Comparison of ENCODE assay signal across 2 cellular contexts in the genomic region with DNA sequence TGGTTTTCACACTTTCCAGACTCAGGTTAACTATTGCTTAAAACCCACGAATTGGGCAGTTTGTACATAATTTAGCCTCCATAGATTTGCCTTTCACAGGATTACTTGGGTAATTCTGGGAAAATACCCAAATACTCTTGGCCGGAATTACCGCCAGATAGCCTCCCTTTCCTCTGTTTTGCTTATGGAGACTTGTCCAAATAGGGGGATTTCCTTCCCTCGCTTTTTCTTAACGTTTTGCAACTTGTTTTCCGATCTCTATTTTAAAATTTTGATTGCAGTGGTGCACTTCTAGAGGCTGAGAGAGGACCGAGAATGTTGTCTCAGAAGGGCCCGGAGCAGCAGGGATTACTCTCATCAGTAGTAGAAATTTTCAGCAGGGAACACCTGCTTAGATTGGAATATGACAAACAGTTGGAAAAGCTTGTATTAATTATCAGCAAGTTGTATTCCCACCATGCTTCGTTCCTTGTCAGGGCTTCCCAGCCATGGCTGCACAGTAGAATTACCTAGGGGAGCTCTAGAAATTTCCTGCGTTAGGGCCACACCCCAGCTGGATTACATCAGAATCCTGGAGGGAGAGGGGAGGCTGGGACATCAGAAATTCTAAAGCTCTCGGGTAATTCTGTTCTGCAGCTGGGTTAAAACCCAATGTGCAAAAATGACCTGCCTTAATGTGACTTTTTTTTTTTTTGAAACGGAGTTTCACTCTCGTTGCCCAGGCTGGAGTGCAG.
TF ChIP-seq lines count a peak whose summit lies in the region.

No MANE protein-coding gene starts in this region.

TF ChIP-seq in GM23338, 12 proteins besides CTCF, POLR2A, EP300 and RAD21 (continues in another document):
- TF ChIP-seq EZH2phosphoT487 (IDR thresholded peaks at IDR 0.05; ENCODE audit: unreplicated experiment) (no peak), JUNB (IDR thresholded peaks at IDR 0.05; ENCODE audit: unreplicated experiment) (no peak), CREB1 (CRISPR knock-in tag; IDR thresholded peaks at IDR 0.05; ENCODE audit: low read depth) (no peak), STAT1 (IDR thresholded peaks at IDR 0.05; ENCODE audit: unreplicated experiment) (no peak), ZNF331 (CRISPR knock-in tag; IDR thresholded peaks at IDR 0.05; ENCODE audit: low read depth) (no peak), NANOG (IDR thresholded peaks at IDR 0.05; ENCODE audit: borderline replicate concordance) (no peak), POLR2AphosphoS5 (IDR thresholded peaks at IDR 0.05; ENCODE audit: low read depth) (no peak)
- TF ChIP-seq, protein P1, sequence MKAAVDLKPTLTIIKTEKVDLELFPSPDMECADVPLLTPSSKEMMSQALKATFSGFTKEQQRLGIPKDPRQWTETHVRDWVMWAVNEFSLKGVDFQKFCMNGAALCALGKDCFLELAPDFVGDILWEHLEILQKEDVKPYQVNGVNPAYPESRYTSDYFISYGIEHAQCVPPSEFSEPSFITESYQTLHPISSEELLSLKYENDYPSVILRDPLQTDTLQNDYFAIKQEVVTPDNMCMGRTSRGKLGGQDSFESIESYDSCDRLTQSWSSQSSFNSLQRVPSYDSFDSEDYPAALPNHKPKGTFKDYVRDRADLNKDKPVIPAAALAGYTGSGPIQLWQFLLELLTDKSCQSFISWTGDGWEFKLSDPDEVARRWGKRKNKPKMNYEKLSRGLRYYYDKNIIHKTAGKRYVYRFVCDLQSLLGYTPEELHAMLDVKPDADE (IDR thresholded peaks at IDR 0.05), result no peak
- TF ChIP-seq, protein P2, sequence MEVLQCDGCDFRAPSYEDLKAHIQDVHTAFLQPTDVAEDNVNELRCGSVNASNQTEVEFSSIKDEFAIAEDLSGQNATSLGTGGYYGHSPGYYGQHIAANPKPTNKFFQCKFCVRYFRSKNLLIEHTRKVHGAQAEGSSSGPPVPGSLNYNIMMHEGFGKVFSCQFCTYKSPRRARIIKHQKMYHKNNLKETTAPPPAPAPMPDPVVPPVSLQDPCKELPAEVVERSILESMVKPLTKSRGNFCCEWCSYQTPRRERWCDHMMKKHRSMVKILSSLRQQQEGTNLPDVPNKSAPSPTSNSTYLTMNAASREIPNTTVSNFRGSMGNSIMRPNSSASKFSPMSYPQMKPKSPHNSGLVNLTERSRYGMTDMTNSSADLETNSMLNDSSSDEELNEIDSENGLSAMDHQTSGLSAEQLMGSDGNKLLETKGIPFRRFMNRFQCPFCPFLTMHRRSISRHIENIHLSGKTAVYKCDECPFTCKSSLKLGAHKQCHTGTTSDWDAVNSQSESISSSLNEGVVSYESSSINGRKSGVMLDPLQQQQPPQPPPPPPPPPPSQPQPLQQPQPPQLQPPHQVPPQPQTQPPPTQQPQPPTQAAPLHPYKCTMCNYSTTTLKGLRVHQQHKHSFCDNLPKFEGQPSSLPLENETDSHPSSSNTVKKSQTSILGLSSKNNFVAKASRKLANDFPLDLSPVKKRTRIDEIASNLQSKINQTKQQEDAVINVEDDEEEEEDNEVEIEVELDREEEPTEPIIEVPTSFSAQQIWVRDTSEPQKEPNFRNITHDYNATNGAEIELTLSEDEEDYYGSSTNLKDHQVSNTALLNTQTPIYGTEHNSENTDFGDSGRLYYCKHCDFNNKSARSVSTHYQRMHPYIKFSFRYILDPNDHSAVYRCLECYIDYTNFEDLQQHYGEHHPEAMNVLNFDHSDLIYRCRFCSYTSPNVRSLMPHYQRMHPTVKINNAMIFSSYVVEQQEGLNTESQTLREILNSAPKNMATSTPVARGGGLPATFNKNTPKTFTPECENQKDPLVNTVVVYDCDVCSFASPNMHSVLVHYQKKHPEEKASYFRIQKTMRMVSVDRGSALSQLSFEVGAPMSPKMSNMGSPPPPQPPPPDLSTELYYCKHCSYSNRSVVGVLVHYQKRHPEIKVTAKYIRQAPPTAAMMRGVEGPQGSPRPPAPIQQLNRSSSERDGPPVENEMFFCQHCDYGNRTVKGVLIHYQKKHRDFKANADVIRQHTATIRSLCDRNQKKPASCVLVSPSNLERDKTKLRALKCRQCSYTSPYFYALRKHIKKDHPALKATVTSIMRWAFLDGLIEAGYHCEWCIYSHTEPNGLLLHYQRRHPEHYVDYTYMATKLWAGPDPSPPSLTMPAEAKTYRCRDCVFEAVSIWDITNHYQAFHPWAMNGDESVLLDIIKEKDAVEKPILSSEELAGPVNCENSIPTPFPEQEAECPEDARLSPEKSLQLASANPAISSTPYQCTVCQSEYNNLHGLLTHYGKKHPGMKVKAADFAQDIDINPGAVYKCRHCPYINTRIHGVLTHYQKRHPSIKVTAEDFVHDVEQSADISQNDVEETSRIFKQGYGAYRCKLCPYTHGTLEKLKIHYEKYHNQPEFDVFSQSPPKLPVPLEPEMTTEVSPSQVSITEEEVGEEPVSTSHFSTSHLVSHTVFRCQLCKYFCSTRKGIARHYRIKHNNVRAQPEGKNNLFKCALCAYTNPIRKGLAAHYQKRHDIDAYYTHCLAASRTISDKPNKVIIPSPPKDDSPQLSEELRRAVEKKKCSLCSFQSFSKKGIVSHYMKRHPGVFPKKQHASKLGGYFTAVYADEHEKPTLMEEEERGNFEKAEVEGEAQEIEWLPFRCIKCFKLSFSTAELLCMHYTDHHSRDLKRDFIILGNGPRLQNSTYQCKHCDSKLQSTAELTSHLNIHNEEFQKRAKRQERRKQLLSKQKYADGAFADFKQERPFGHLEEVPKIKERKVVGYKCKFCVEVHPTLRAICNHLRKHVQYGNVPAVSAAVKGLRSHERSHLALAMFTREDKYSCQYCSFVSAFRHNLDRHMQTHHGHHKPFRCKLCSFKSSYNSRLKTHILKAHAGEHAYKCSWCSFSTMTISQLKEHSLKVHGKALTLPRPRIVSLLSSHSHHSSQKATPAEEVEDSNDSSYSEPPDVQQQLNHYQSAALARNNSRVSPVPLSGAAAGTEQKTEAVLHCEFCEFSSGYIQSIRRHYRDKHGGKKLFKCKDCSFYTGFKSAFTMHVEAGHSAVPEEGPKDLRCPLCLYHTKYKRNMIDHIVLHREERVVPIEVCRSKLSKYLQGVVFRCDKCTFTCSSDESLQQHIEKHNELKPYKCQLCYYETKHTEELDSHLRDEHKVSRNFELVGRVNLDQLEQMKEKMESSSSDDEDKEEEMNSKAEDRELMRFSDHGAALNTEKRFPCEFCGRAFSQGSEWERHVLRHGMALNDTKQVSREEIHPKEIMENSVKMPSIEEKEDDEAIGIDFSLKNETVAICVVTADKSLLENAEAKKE (CRISPR knock-in tag; IDR thresholded peaks at IDR 0.05), result no peak

TF ChIP-seq in H1, 55 proteins besides CTCF, POLR2A, EP300 and RAD21:
- TF ChIP-seq TAF1 (IDR thresholded peaks at IDR 0.05; ENCODE audit: low read depth, low read length), result no peak
- TF ChIP-seq CBX8 (IDR thresholded peaks at IDR 0.05; ENCODE audit: borderline replicate concordance, low read depth, low read length), result no peak
- TF ChIP-seq CREB1 (IDR thresholded peaks at IDR 0.05), result no peak
- no peak for TF ChIP-seq POU5F1 (IDR thresholded peaks at IDR 0.05; ENCODE audit: low read depth, low read length)
- TF ChIP-seq SP1 (IDR thresholded peaks at IDR 0.05; ENCODE audit: low read depth, low read length), result no peak
- TF ChIP-seq KDM5A (IDR thresholded peaks at IDR 0.05; ENCODE audit: low read length), result no peak
- no peak for TF ChIP-seq MAFK (IDR thresholded peaks at IDR 0.05; ENCODE audit: low read depth, low read length)
- no peak for TF ChIP-seq TEAD4 (IDR thresholded peaks at IDR 0.05; ENCODE audit: low read depth, low read length)
- no peak for TF ChIP-seq YY1 (IDR thresholded peaks at IDR 0.05; ENCODE audit: low read depth, low read length)
- no peak for TF ChIP-seq NANOG (IDR thresholded peaks at IDR 0.05; ENCODE audit: insufficient read depth, low read depth, low read length, poor library complexity, severe bottlenecking)
- TF ChIP-seq, protein P3, sequence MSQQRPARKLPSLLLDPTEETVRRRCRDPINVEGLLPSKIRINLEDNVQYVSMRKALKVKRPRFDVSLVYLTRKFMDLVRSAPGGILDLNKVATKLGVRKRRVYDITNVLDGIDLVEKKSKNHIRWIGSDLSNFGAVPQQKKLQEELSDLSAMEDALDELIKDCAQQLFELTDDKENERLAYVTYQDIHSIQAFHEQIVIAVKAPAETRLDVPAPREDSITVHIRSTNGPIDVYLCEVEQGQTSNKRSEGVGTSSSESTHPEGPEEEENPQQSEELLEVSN (IDR thresholded peaks at IDR 0.05), result no peak
- TF ChIP-seq EGR1 (IDR thresholded peaks at IDR 0.05; ENCODE audit: borderline replicate concordance, low read depth, low read length), result no peak
- TF ChIP-seq, protein P4, sequence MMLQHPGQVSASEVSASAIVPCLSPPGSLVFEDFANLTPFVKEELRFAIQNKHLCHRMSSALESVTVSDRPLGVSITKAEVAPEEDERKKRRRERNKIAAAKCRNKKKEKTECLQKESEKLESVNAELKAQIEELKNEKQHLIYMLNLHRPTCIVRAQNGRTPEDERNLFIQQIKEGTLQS (IDR thresholded peaks at IDR 0.05; ENCODE audit: insufficient read depth, low read depth, low read length), result no peak
- TF ChIP-seq SIRT6 (IDR thresholded peaks at IDR 0.05; ENCODE audit: low read length), result no peak
- TF ChIP-seq RFX5 (IDR thresholded peaks at IDR 0.05; ENCODE audit: borderline replicate concordance, low read depth, low read length), result no peak
- no peak for TF ChIP-seq HDAC2 (IDR thresholded peaks at IDR 0.05; ENCODE audit: borderline replicate concordance in 1 of 2, low read depth in 2 of 2, low read length in 2 of 2)
